ENCODE assay signal across 9 cellular contexts in the genomic region with DNA sequence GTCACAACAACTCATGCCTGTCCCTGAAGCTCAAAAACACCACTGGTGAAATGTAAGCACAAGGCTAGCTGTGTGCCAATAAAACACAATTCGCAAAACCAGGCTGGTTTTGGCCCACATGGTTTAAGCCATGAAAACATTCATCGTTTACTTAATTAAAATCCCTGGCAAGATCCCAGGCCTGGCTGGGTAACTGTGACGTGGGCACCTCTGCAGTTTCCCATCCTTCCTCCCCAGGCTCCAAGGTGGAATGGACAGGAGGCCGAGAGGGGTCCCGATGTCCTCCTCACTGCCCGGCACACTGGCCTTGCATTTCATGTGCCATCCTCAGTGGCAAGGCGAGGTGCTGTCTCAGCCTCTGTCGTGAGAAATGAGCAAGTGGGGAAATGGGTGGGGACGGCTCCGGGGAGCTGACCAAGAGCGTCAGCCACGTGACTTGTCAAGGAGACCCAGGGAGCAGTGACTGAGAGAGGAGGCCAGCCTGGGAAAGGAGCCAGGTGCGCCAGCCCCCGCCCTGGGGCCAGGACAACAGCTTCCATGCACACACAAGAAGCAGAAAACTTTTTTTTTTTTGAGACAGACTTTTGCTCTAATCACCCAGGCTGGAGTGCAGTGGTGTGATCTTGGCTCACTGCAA.
DNase-seq lines count a peak whose midpoint lies in the region; FAIRE-seq and TF ChIP-seq lines count a peak whose summit lies in the region.
"Had no signal": no experiment of that assay in that cellular context is flagged by ENCODE, and none has a peak within 500 bp of the region (broad histone marks: within the 10 kb centered on the region; RNA-seq: fewer than 3 reads in every experiment).

No MANE protein-coding gene starts in this region.

- no peak overlapping the region for H2BK12ac ChIP-seq in H1 (ENCODE audit: low read depth, low read length)

- no peak overlapping the region for H2AFZ ChIP-seq in H1 (ENCODE audit: low read length)

- no peaks in the 10 kb centered on the region for H3K36me3 ChIP-seq in H1 (ENCODE audit: control insufficient read depth in 2 of 4, insufficient read depth in 4 of 4, low read length in 3 of 4)

- TF ChIP-seq RAD21 in H1 (IDR thresholded peaks at IDR 0.05 in 1 of 2, conservative IDR thresholded peaks at IDR 0.05 in 1 of 2; ENCODE audit: low read depth in 2 of 2, low read length in 2 of 2), result no peak

- H3K4me2 ChIP-seq in H1 (ENCODE audit: insufficient read depth in 1 of 2, low read depth in 2 of 2, low read length in 2 of 2), result no peak overlapping the region

- no peak overlapping the region for H3K9ac ChIP-seq in H1 (replicated peaks in 1 of 4; ENCODE audit: extremely low read depth in 1 of 4, low read depth in 3 of 4, low read length in 3 of 4)

- H3K18ac ChIP-seq in H1 (ENCODE audit: extremely low read depth, low read length), result no peak overlapping the region

- no peak overlapping the region for H2BK20ac ChIP-seq in H1 (ENCODE audit: low read length)

- no peak overlapping the region for H3K56ac ChIP-seq in H1 (replicated peaks; ENCODE audit: insufficient read length, low read depth, low read length)

- H2AK5ac ChIP-seq in H1 (ENCODE audit: low read depth, low read length), result no peak overlapping the region

- CTCF ChIA-PET in H1 (lab: Charles Lee; ENCODE audit: partially characterized antibody), result interaction anchor here (0.6 to 1.7 kb wide), 3 partner anchors 35 to 148 kb away, joined by 3 to 4 read pairs (median 4); no protein-coding TSS in a partner anchor

- H3K27me3 ChIP-seq in H1 (replicated peaks in 1 of 4; ENCODE audit: control insufficient read depth in 3 of 4, extremely low read depth in 1 of 4, insufficient read depth in 3 of 4, low read length in 3 of 4), result peaks cover 0 to 11% (median 2%) of the 10 kb centered on the region in 4 experiments; a peak in 4 of 7 replicates

- no peak for FAIRE-seq in H1 (lab: Jason Lieb, UNC)

- POLR2A ChIA-PET in H1 (lab: Charles Lee; ENCODE audit: partially characterized antibody), result interaction anchor here (0.6 kb wide), 1 partner anchor 125 kb away, joined by 3 read pairs; no protein-coding TSS in a partner anchor

- peak; percentile 55 for DNase-seq in AG10803 (ENCODE audit: low read depth)
- peak; percentile 74 for DNase-seq in LoVo (ENCODE audit: low spot score)
- no peak for DNase-seq in H1 (ENCODE audit: low read depth in 1 of 2, low spot score in 2 of 2)
- DNase-seq in midbrain (lab: John Stamatoyannopoulos, UW), result peak; percentile 62
- DNase-seq in stimulated activated naive CD4-positive, alpha-beta T cell (lab: John Stamatoyannopoulos, UW), result no peak
- no peak for DNase-seq in germinal center (ENCODE audit: low spot score)
- DNase-seq in dermis blood vessel endothelial cell, result no peak
- DNase-seq in epidermal melanocyte (ENCODE audit: insufficient read length, low spot score), result no peak
- DNase-seq: activated T-cell treated with anti-CD3 and anti-CD28 coated beads, Interleukin-2, amount 50 U/mL, for 48 hours had no signal

- H4K91ac ChIP-seq in H1 (replicated peaks; ENCODE audit: insufficient read length, low read length), result no peak overlapping the region

- peak overlapping the region; percentile 27 for H3K4ac ChIP-seq in H1 (replicated peaks; ENCODE audit: insufficient read length, low read depth, low read length)

- WGBS in H1 (ENCODE audit: extremely low coverage in 1 of 2, insufficient coverage in 1 of 2, insufficient read length in 1 of 2, insufficient replicate concordance in 2 of 2, low coverage in 1 of 2, low lambda C conversion rate in 2 of 2, missing lambda C conversion rate in 1 of 2), 2 experiments, result 89% methylated on average over 14 of the region's 14 CpGs; no CpG with 5 or more reads in 1 of the 2 experiments

- H3K4me1 ChIP-seq in H1 (replicated peaks in 1 of 4; ENCODE audit: control insufficient read depth in 3 of 4, insufficient read depth in 4 of 4, low read length in 3 of 4), result peaks cover 0 to 6% (median 4%) of the 10 kb centered on the region in 4 experiments; a peak in 3 of 7 replicates

- H3K79me2 ChIP-seq in H1 (ENCODE audit: control insufficient read depth in 1 of 2, insufficient read depth in 2 of 2, low read length in 2 of 2), result no peaks in the 10 kb centered on the region

- H3K79me1 ChIP-seq in H1 (ENCODE audit: low read depth, low read length), result no peaks in the 10 kb centered on the region; the same call in 1 of the 2 replicates

- no peak overlapping the region for H4K8ac ChIP-seq in H1 (ENCODE audit: extremely low read depth, insufficient read depth, low read length)

- H4K5ac ChIP-seq in H1 (ENCODE audit: insufficient read length, low read depth, low read length), result no peak overlapping the region

- no peak for TF ChIP-seq EP300 in H1 (IDR thresholded peaks at IDR 0.05; ENCODE audit: borderline replicate concordance in 1 of 2, low read depth in 2 of 2, low read length in 2 of 2)

- TF ChIP-seq CTCF in AG10803 (conservative IDR thresholded peaks at IDR 0.05; ENCODE audit: low read length) (no peak), H1 (IDR thresholded peaks at IDR 0.05; ENCODE audit: control extremely low read depth in 1 of 3, insufficient read depth in 1 of 3, low read depth in 1 of 3, low read length in 3 of 3) (no peak)

- no peak overlapping the region for H2BK5ac ChIP-seq in H1 (ENCODE audit: low read depth, low read length)

- no peaks in the 10 kb centered on the region for H3K23me2 ChIP-seq in H1 (ENCODE audit: low read depth, low read length)

- no peaks in the 10 kb centered on the region for H3K9me3 ChIP-seq in H1 (ENCODE audit: insufficient read depth in 2 of 2, low read depth in 1 of 2, low read length in 1 of 2)

- H3K23ac ChIP-seq in H1 (ENCODE audit: insufficient read length), result no peak overlapping the region

- no peak overlapping the region for H3K4me3 ChIP-seq in AG10803 (ENCODE audit: low read length)
- H3K4me3 ChIP-seq in H1 (ENCODE audit: extremely low read depth in 1 of 4, insufficient read depth in 2 of 4, low read depth in 3 of 4, low read length in 4 of 4), result no peak overlapping the region

- H3K27ac ChIP-seq in H1 (ENCODE audit: low read depth, low read length), result no peak overlapping the region

- peaks cover 2% of the 10 kb centered on the region in 2 experiments for H4K20me1 ChIP-seq in H1 (replicated peaks in 1 of 2; ENCODE audit: control insufficient read depth in 1 of 2, insufficient read depth in 2 of 2, low read length in 2 of 2)

- H2BK15ac ChIP-seq in H1 (ENCODE audit: low read length), result no peak overlapping the region

- no peak for TF ChIP-seq POLR2A in H1 (IDR thresholded peaks at IDR 0.05; ENCODE audit: control extremely low read depth in 1 of 2, low read depth in 2 of 2, low read length in 2 of 2)

- H2BK120ac ChIP-seq in H1 (replicated peaks; ENCODE audit: low read depth, low read length), result no peak overlapping the region

- no peak overlapping the region for H3K14ac ChIP-seq in H1 (ENCODE audit: insufficient read length)

TF ChIP-seq in H1, 55 proteins besides CTCF, POLR2A, EP300 and RAD21 (continues in another document):
- TF ChIP-seq EZH2 (IDR thresholded peaks at IDR 0.05; ENCODE audit: low read depth, low read length, severe bottlenecking), result no peak
- TF ChIP-seq CBX8 (IDR thresholded peaks at IDR 0.05; ENCODE audit: borderline replicate concordance, low read depth, low read length), result no peak
- TF ChIP-seq, protein P1, sequence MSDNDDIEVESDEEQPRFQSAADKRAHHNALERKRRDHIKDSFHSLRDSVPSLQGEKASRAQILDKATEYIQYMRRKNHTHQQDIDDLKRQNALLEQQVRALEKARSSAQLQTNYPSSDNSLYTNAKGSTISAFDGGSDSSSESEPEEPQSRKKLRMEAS (IDR thresholded peaks at IDR 0.05), result no peak
- no peak for TF ChIP-seq TAF7 (optimal IDR thresholded peaks at IDR 0.05; ENCODE audit: borderline replicate concordance, low read depth, low read length)
- no peak for TF ChIP-seq SP1 (IDR thresholded peaks at IDR 0.05; ENCODE audit: low read depth, low read length)

Comparison
In these comparisons a context has a peak if more than half of its experiments do, and no peak if none do; other contexts are left out.
1. DNase-seq: peak in AG10803 (single experiment), LoVo (single experiment) and midbrain (single experiment); none in H1 (0 of 2), stimulated activated naive CD4-positive, alpha-beta T cell (0 of 6), germinal center (single experiment), dermis blood vessel endothelial cell (single experiment) and epidermal melanocyte (single experiment).